Comparison of ENCODE assay signal across 19 cellular contexts in genomic region chr3:67361323-67361722, GRCh38.
"Had no signal": no experiment of that assay in that cellular context is flagged by ENCODE, and none has a peak within 500 bp of the region (broad histone marks: within the 10 kb centered on the region; RNA-seq: fewer than 3 reads in every experiment).

No MANE protein-coding gene starts in this region.

- H3K4me3 ChIP-seq: coronary artery, esophagus muscularis mucosa, SJCRH30, skin epidermis, upper lobe of left lung had no signal

- ATAC-seq: left ventricle myocardium superior, right cardiac atrium had no signal

- H3K9ac ChIP-seq: parathyroid adenoma had no signal

- H2AFZ ChIP-seq: parathyroid adenoma had no signal

- H3K36me3 ChIP-seq: esophagus muscularis mucosa, SJCRH30, upper lobe of left lung had no signal

- H3K9me3 Mint-ChIP-seq: activated CD4-positive, alpha-beta memory T cell treated with anti-CD3 and anti-CD28 coated beads, Interleukin-2, amount 10 ng/mL, durations not matched to agents 7 days and 5 days; activated T-helper 1 cell treated with anti-CD3 and anti-CD28 coated beads, Interleukin-12 subunit alpha, Interleukin-12 subunit beta, Interleukin-2, Interleukin-4 antibody, amounts not matched to agents 30 ng/mL and 10 ng/mL and 1 ng/mL, durations not matched to agents 14 hours and 24 hours and 36 hours; nephron progenitor cell had no signal

- H3K9me3 ChIP-seq: esophagus muscularis mucosa, SJCRH30, upper lobe of left lung had no signal

- H3K27me3 ChIP-seq: esophagus muscularis mucosa, SJCRH30, upper lobe of left lung had no signal

- H3K27me3 Mint-ChIP-seq: activated CD4-positive, alpha-beta memory T cell treated with anti-CD3 and anti-CD28 coated beads, Interleukin-2, amount 10 ng/mL, durations not matched to agents 7 days and 5 days had no signal

- H3K27ac Mint-ChIP-seq: activated CD4-positive, alpha-beta memory T cell treated with anti-CD3 and anti-CD28 coated beads, Interleukin-2, amount 10 ng/mL, durations not matched to agents 7 days and 5 days; activated T-helper 1 cell treated with anti-CD3 and anti-CD28 coated beads, Interleukin-12 subunit alpha, Interleukin-12 subunit beta, Interleukin-2, Interleukin-4 antibody, amounts not matched to agents 30 ng/mL and 10 ng/mL and 1 ng/mL, durations not matched to agents 14 hours and 24 hours and 36 hours had no signal

- H3K4me1 ChIP-seq: esophagus muscularis mucosa, SJCRH30, upper lobe of left lung had no signal

- H3K27ac ChIP-seq: coronary artery, esophagus muscularis mucosa, parathyroid adenoma, SJCRH30, skin epidermis, upper lobe of left lung had no signal

- H3K4me3 Mint-ChIP-seq: activated CD4-positive, alpha-beta memory T cell treated with anti-CD3 and anti-CD28 coated beads, Interleukin-2, amount 10 ng/mL, durations not matched to agents 7 days and 5 days; activated T-helper 1 cell treated with anti-CD3 and anti-CD28 coated beads, Interleukin-12 subunit alpha, Interleukin-12 subunit beta, Interleukin-2, Interleukin-4 antibody, amounts not matched to agents 30 ng/mL and 10 ng/mL and 1 ng/mL, durations not matched to agents 14 hours and 24 hours and 36 hours; nephron progenitor cell had no signal

- H3K79me2 ChIP-seq: parathyroid adenoma had no signal

- DNase-seq: activated CD4-positive, alpha-beta memory T cell treated with anti-CD3 and anti-CD28 coated beads, Interleukin-2, amount 10 ng/mL, durations not matched to agents 7 days and 5 days; activated CD4-positive, alpha-beta T cell treated with anti-CD3 and anti-CD28 coated beads for 4 hours; activated gamma-delta T cell treated with Interleukin-2 at 50 U/mL for 16 hours; cerebellar nuclear complex; glutamatergic neuron; hippocampal formation; left ventricle myocardium superior; midbrain; nephron progenitor cell; right cardiac atrium; SJCRH30; stimulated activated CD4-positive, alpha-beta T cell treated with anti-CD3 and anti-CD28 coated beads, Interleukin-1b, Interleukin-23, amount 100 ng/mL, for 48 hours; T-helper 9 cell; upper lobe of left lung had no signal
